In genomic region chr18:31447530-31448191, GRCh38 we compare ENCODE assay signal across 2 cellular contexts.
TF ChIP-seq lines count a peak whose summit lies in the region.

A gene with protein sequence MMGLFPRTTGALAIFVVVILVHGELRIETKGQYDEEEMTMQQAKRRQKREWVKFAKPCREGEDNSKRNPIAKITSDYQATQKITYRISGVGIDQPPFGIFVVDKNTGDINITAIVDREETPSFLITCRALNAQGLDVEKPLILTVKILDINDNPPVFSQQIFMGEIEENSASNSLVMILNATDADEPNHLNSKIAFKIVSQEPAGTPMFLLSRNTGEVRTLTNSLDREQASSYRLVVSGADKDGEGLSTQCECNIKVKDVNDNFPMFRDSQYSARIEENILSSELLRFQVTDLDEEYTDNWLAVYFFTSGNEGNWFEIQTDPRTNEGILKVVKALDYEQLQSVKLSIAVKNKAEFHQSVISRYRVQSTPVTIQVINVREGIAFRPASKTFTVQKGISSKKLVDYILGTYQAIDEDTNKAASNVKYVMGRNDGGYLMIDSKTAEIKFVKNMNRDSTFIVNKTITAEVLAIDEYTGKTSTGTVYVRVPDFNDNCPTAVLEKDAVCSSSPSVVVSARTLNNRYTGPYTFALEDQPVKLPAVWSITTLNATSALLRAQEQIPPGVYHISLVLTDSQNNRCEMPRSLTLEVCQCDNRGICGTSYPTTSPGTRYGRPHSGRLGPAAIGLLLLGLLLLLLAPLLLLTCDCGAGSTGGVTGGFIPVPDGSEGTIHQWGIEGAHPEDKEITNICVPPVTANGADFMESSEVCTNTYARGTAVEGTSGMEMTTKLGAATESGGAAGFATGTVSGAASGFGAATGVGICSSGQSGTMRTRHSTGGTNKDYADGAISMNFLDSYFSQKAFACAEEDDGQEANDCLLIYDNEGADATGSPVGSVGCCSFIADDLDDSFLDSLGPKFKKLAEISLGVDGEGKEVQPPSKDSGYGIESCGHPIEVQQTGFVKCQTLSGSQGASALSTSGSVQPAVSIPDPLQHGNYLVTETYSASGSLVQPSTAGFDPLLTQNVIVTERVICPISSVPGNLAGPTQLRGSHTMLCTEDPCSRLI (plus strand): TSS chr18:31447741. CDS start chr18:31447878, 137 bp downstream.

TF ChIP-seq in GM23338, 12 proteins besides CTCF, POLR2A, EP300 and RAD21:
- TF ChIP-seq ZNF331 (CRISPR knock-in tag; IDR thresholded peaks at IDR 0.05; ENCODE audit: low read depth) = no peak
- no peak for TF ChIP-seq NANOG (IDR thresholded peaks at IDR 0.05; ENCODE audit: borderline replicate concordance)
- no peak for TF ChIP-seq ZNF114 (CRISPR knock-in tag; IDR thresholded peaks at IDR 0.05)
TF ChIP-seq in GM23338: peak in this region for 0.

TF ChIP-seq in H1, 55 proteins besides CTCF, POLR2A, EP300 and RAD21:
- peak; percentile 32 for TF ChIP-seq CEBPB (IDR thresholded peaks at IDR 0.05; ENCODE audit: low read depth, low read length)
- TF ChIP-seq SRF (IDR thresholded peaks at IDR 0.05; ENCODE audit: low read depth, low read length) = no peak
- no peak for TF ChIP-seq CTBP2 (IDR thresholded peaks at IDR 0.05; ENCODE audit: borderline replicate concordance, insufficient read depth, insufficient read length, low read length)
